Comparison of ENCODE assay signal across 21 cellular contexts in the genomic region with DNA sequence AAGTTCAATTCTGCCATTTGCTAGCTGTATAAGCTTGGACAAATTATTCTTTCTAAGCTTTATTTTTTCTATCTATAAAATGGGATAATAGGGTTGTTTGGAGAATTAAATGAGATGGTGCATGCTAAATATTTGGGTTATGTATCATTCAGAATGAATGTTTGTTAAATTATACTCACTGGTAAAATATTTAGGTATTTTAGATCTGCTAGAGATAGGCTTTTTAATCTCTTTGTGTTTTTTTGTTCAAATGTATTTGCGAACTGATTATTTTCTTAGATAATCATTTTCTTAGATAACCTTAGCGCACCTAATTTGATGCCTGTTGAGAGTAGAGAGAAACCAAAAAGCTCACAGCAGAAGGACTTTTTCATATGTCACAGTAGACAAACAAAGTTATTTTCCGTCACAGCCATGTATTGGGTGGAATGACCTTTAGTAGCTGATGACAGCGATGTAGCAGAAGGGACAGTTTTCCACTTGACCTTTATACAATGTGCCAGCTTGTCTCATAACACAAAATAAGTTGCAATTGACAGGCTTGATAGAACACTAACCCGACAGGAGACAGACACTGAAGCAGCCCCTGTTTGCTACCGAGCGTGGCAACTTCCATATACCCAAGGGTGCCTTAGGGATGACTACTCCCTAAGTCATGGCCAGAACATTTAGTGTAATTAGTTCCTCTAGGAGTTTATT.
A peak's percentile ranks its signal among the peaks of the same experiment; 100 is the strongest.
DNase-seq lines count a peak whose midpoint lies in the region; ATAC-seq and TF ChIP-seq lines count a peak whose summit lies in the region.
"Had no signal": no experiment of that assay in that cellular context is flagged by ENCODE, and none has a peak within 500 bp of the region (broad histone marks: within the 10 kb centered on the region; RNA-seq: fewer than 3 reads in every experiment).

No MANE protein-coding gene starts in this region.

- no peaks in the 10 kb centered on the region for H3K27me3 ChIP-seq in left ventricle myocardium inferior (ENCODE audit: low read depth)

- CTCF ChIA-PET in HEK293 (lab: Yijun Ruan, JAX) = interaction anchor here (0.7 to 1.3 kb wide), 5 partner anchors 15 to 231 kb away, joined by 3 to 4 read pairs (median 3); no protein-coding TSS in a partner anchor

- intact Hi-C loops in Right ventricle myocardium superior (cut with DNase I) (no loop called here), left ventricle myocardium inferior (cut with micrococcal nuclease) (no loop called here)

- H3K36me3 ChIP-seq in left ventricle myocardium inferior = no peaks in the 10 kb centered on the region
- H3K36me3 ChIP-seq in HEK293 (ENCODE audit: control insufficient read depth in 2 of 2, insufficient read depth in 1 of 2, low read length in 2 of 2) = no peaks in the 10 kb centered on the region

- no peak overlapping the region for H3K4me3 Mint-ChIP-seq in stimulated activated naive B cell treated with anti-CD40 and anti-IgM and Interleukin-4, amounts not matched to agents 10 μg/mL and 1 μg/mL and 100 μg/mL, for 72 hours
- H3K4me3 Mint-ChIP-seq: CD4-positive, alpha-beta T cell; H9 had no signal

- peaks cover 3 to 8% of the 10 kb centered on the region in 2 donors for H3K36me3 Mint-ChIP-seq in stimulated activated naive B cell treated with anti-CD40 and anti-IgM and Interleukin-4, amounts not matched to agents 10 μg/mL and 1 μg/mL and 100 μg/mL, for 72 hours

- H3K4me1 Mint-ChIP-seq in stimulated activated naive B cell treated with anti-CD40 and anti-IgM and Interleukin-4, amounts not matched to agents 10 μg/mL and 1 μg/mL and 100 μg/mL, for 72 hours = peaks cover 15 to 19% of the 10 kb centered on the region in 2 donors

- H3K27me3 Mint-ChIP-seq in stimulated activated naive B cell treated with anti-CD40 and anti-IgM and Interleukin-4, amounts not matched to agents 10 μg/mL and 1 μg/mL and 100 μg/mL, for 72 hours = peaks cover 1 to 8% of the 10 kb centered on the region in 2 donors
- H3K27me3 Mint-ChIP-seq: CD4-positive, alpha-beta T cell had no signal

- H3K4me3 ChIP-seq in left ventricle myocardium inferior (no peak overlapping the region), HEK293 (ENCODE audit: low read depth, low read length) (no peak overlapping the region)
- H3K4me3 ChIP-seq: GM12878, GM23248 had no signal

- peak; percentile 64 for ATAC-seq in Right ventricle myocardium superior (ENCODE audit: poor library complexity)
- ATAC-seq in stimulated activated naive B cell treated with anti-CD40 and anti-IgM and Interleukin-4, amounts not matched to agents 10 μg/mL and 1 μg/mL and 100 μg/mL, for 72 hours (replicated peaks) = peak; percentile 73 to 77
- ATAC-seq: GM12878, Panc1 had no signal

- no peak overlapping the region for H3K27ac Mint-ChIP-seq in stimulated activated naive B cell treated with anti-CD40 and anti-IgM and Interleukin-4, amounts not matched to agents 10 μg/mL and 1 μg/mL and 100 μg/mL, for 72 hours
- H3K27ac Mint-ChIP-seq: CD4-positive, alpha-beta T cell; H9 had no signal

- TF ChIP-seq CTCF in left ventricle myocardium inferior (IDR thresholded peaks at IDR 0.05; ENCODE audit: borderline replicate concordance) (no peak), HEK293 (tag by site-specific recombination; IDR thresholded peaks at IDR 0.05) (no peak)

- peaks cover 0 to 1% of the 10 kb centered on the region in 2 donors for H3K9me3 Mint-ChIP-seq in stimulated activated naive B cell treated with anti-CD40 and anti-IgM and Interleukin-4, amounts not matched to agents 10 μg/mL and 1 μg/mL and 100 μg/mL, for 72 hours
- H3K9me3 Mint-ChIP-seq: CD4-positive, alpha-beta T cell; H9 had no signal

- H3K27ac ChIP-seq in left ventricle myocardium inferior (replicated peaks) (no peak overlapping the region), HEK293 (ENCODE audit: extremely low read depth, low read depth, low read length) (no peak overlapping the region)
- H3K27ac ChIP-seq: GM23248 had no signal

- DNase-seq in Right ventricle myocardium superior (no peak), left ventricle myocardium inferior (no peak), SHP77 treated with DMSO at 0.1 percent for 48 hours (lab: John Stamatoyannopoulos, UW) (peak; percentile 48), NCI-H446 treated with DMSO at 0.1 percent for 48 hours (lab: John Stamatoyannopoulos, UW) (no peak)
- DNase-seq in stimulated activated naive B cell treated with anti-CD40 and anti-IgM and Interleukin-4, amounts not matched to agents 10 μg/mL and 1 μg/mL and 100 μg/mL, for 72 hours = no peak
- DNase-seq in activated CD4-positive, alpha-beta T cell treated with anti-CD3 and anti-CD28 coated beads for 48 hours = no peak
- DNase-seq: CD4-positive, alpha-beta T cell; COR-L47; DMS 273 treated with DMSO at 0.1 percent for 48 hours; DMS79 treated with DMSO at 0.1 percent for 48 hours; GM23248; H9; KBM-7; NCI-H1092 treated with DMSO at 0.1 percent for 48 hours; NCI-H1436 treated with DMSO at 0.1 percent for 48 hours; NCI-H2029 treated with DMSO at 0.1 percent for 48 hours; NCI-H446; NCI-H69 had no signal

- H3K4me1 ChIP-seq in left ventricle myocardium inferior (peaks cover 4% of the 10 kb centered on the region), HEK293 (ENCODE audit: control insufficient read depth, insufficient read depth, low read length) (no peaks in the 10 kb centered on the region)

- no peaks in the 10 kb centered on the region for H3K9me3 ChIP-seq in left ventricle myocardium inferior (replicated peaks)
- H3K9me3 ChIP-seq in HEK293 (ENCODE audit: control insufficient read depth, insufficient read depth, low read depth, low read length) = no peaks in the 10 kb centered on the region

- POLR2A ChIA-PET in HEK293 (lab: Yijun Ruan, JAX) = interaction anchor here (0.6 kb wide), 1 partner anchor 59 kb away, joined by 3 read pairs; no protein-coding TSS in a partner anchor

TF ChIP-seq in HEK293, 187 proteins besides CTCF, POLR2A, EP300 and RAD21:
- no peak for TF ChIP-seq ZNF266 (tag by site-specific recombination; IDR thresholded peaks at IDR 0.05; ENCODE audit: low read depth)
- TF ChIP-seq ZNF664 (tag by site-specific recombination; IDR thresholded peaks at IDR 0.05) = 0 out of 2 replicates have a peak, but pooled peaks have one; percentile 15
